ENCODE assay signal across 30 cellular contexts in genomic region chr6:3250278-3250677, GRCh38. TPM values are rescaled to one million over a fixed set of nuclear protein-coding genes. Genes with fewer than 3 reads are reported as not detected.
DNase-seq lines count a peak whose midpoint lies in the region; FAIRE-seq and TF ChIP-seq lines count a peak whose summit lies in the region.
"Had no signal": no experiment of that assay in that cellular context is flagged by ENCODE, and none has a peak within 500 bp of the region (broad histone marks: within the 10 kb centered on the region; RNA-seq: fewer than 3 reads in every experiment).

No MANE protein-coding gene starts in this region.

- H3K4me3 ChIP-seq in H1 (ENCODE audit: extremely low read depth in 1 of 4, insufficient read depth in 2 of 4, low read depth in 3 of 4, low read length in 4 of 4) (no peak overlapping the region), brain microvascular endothelial cell (ENCODE audit: low read depth, low read length) (no peak overlapping the region)
- H3K4me3 ChIP-seq: esophagus muscularis mucosa, gastroesophageal sphincter, MG63, PC-9, upper lobe of left lung had no signal

- H3K4me3 Mint-ChIP-seq in neural crest cell: peak overlapping the region; percentile 52
- H3K4me3 Mint-ChIP-seq: activated T-cell treated with anti-CD3 and anti-CD28 coated beads, Interleukin-2, amount 50 U/mL, for 72 hours; dendritic cell treated with granulocyte-macrophage colony-stimulating factor and Interleukin-4, amounts not matched to agents 40 ng/mL and 50 ng/mL, for 4 days; endodermal cell; immature natural killer cell; naive thymus-derived CD4-positive, alpha-beta T cell; stimulated activated effector memory CD8-positive, alpha-beta T cell treated with anti-CD3 and anti-CD28 coated beads, Interleukin-12 subunit alpha, Interleukin-12 subunit beta, amount 100 ng/mL, for 72 hours; T-cell had no signal

- no peak overlapping the region for H4K8ac ChIP-seq in H1 (ENCODE audit: extremely low read depth, insufficient read depth, low read length)

- no peaks in the 10 kb centered on the region for H3K79me1 ChIP-seq in H1 (ENCODE audit: low read depth, low read length)

- 0 out of 2 replicates have a peak overlapping the region, but pooled peaks have one; percentile 11 for H2BK20ac ChIP-seq in H1 (ENCODE audit: low read length)

- TF ChIP-seq POLR2A in H1 (IDR thresholded peaks at IDR 0.05; ENCODE audit: control extremely low read depth in 1 of 2, low read depth in 2 of 2, low read length in 2 of 2): no peak

- no peak overlapping the region for H2BK5ac ChIP-seq in H1 (ENCODE audit: low read depth, low read length)

- H3K27me3 Mint-ChIP-seq in neural crest cell (ENCODE audit: low read depth): peaks cover 3% of the 10 kb centered on the region

- no peak for FAIRE-seq in H1 (lab: Jason Lieb, UNC)
- FAIRE-seq: bronchial epithelial cell had no signal

- peaks cover 54% of the 10 kb centered on the region for H3K4me1 Mint-ChIP-seq in neural crest cell

- no peak for TF ChIP-seq RAD21 in H1 (IDR thresholded peaks at IDR 0.05 in 1 of 2, conservative IDR thresholded peaks at IDR 0.05 in 1 of 2; ENCODE audit: low read depth in 2 of 2, low read length in 2 of 2)

- no peak overlapping the region for H2BK120ac ChIP-seq in H1 (replicated peaks; ENCODE audit: low read depth, low read length)

- peaks cover 3% of the 10 kb centered on the region for H3K9me3 Mint-ChIP-seq in neural crest cell
- H3K9me3 Mint-ChIP-seq: dendritic cell treated with granulocyte-macrophage colony-stimulating factor and Interleukin-4, amounts not matched to agents 40 ng/mL and 50 ng/mL, for 4 days; stimulated activated effector memory CD8-positive, alpha-beta T cell treated with anti-CD3 and anti-CD28 coated beads, Interleukin-12 subunit alpha, Interleukin-12 subunit beta, amount 100 ng/mL, for 72 hours had no signal

- WGBS in H1 (ENCODE audit: extremely low coverage in 1 of 2, insufficient coverage in 1 of 2, insufficient read length in 1 of 2, insufficient replicate concordance in 2 of 2, low coverage in 1 of 2, low lambda C conversion rate in 2 of 2, missing lambda C conversion rate in 1 of 2), 2 experiments: 91% methylated on average over 8 of the region's 8 CpGs; no CpG with 5 or more reads in 1 of the 2 experiments

- no peak overlapping the region for H3K4me2 ChIP-seq in H1 (ENCODE audit: insufficient read depth in 1 of 2, low read depth in 2 of 2, low read length in 2 of 2)
- H3K4me2 ChIP-seq: PC-9 had no signal

- peak overlapping the region; percentile 63; the same call in 1 of the 2 replicates for H2BK12ac ChIP-seq in H1 (ENCODE audit: low read depth, low read length)

- in situ Hi-C loops in G401 (cut with HindIII; ENCODE audit: low sequenced_read_pairs): no loop called here
- in situ Hi-C loops in brain microvascular endothelial cell (cut with HindIII; ENCODE audit: low pct_ligation_motif_present, low sequenced_read_pairs): no loop called here

- no peak overlapping the region for H3K27ac ChIP-seq in H1 (ENCODE audit: low read depth, low read length)
- H3K27ac ChIP-seq in brain microvascular endothelial cell: no peak overlapping the region
- H3K27ac ChIP-seq: C4-2B, PC-9, upper lobe of left lung had no signal

- peaks cover 0 to 8% of the 10 kb centered on the region in 2 experiments; a peak in 1 of 4 replicates for H3K9me3 ChIP-seq in H1 (ENCODE audit: insufficient read depth in 2 of 2, low read depth in 1 of 2, low read length in 1 of 2)
- H3K9me3 ChIP-seq: esophagus muscularis mucosa, gastroesophageal sphincter, MG63, upper lobe of left lung had no signal

- no peak for TF ChIP-seq CTCF in H1 (IDR thresholded peaks at IDR 0.05; ENCODE audit: control extremely low read depth in 1 of 3, insufficient read depth in 1 of 3, low read depth in 1 of 3, low read length in 3 of 3)
- TF ChIP-seq CTCF in neural crest cell (conservative IDR thresholded peaks at IDR 0.05): no peak
- TF ChIP-seq CTCF in brain microvascular endothelial cell (IDR thresholded peaks at IDR 0.05; ENCODE audit: low read depth, low read length, missing control alignments): no peak

- TF ChIP-seq EP300 in H1 (IDR thresholded peaks at IDR 0.05; ENCODE audit: borderline replicate concordance in 1 of 2, low read depth in 2 of 2, low read length in 2 of 2): no peak

- POLR2A ChIA-PET in H1 (lab: Charles Lee; ENCODE audit: partially characterized antibody): interaction anchor here (1.2 to 10.7 kb wide), 4 partner anchors 9 to 39 kb away, joined by 3 to 122 read pairs (median 8); partner anchors contain the start of genes PSMG4 and TUBB2B

- H3K27me3 ChIP-seq in H1 (replicated peaks in 1 of 4; ENCODE audit: control insufficient read depth in 3 of 4, extremely low read depth in 1 of 4, insufficient read depth in 3 of 4, low read length in 3 of 4): peaks cover 0 to 3% (median 1%) of the 10 kb centered on the region in 4 experiments; a peak in 2 of 7 replicates
- H3K27me3 ChIP-seq in brain microvascular endothelial cell (replicated peaks): no peaks in the 10 kb centered on the region
- H3K27me3 ChIP-seq: esophagus muscularis mucosa, gastroesophageal sphincter, MG63, upper lobe of left lung had no signal

- no peak overlapping the region for H2AK5ac ChIP-seq in H1 (ENCODE audit: low read depth, low read length)

- CTCF ChIA-PET in H1 (lab: Charles Lee; ENCODE audit: partially characterized antibody): interaction anchor here (0.7 to 12.9 kb wide), 18 partner anchors 9 to 481 kb away, joined by 3 to 263 read pairs (median 4); partner anchors contain the start of genes PSMG4 and TUBB2B

- no peak overlapping the region for H3K14ac ChIP-seq in H1 (ENCODE audit: insufficient read length)

- H3K79me2 ChIP-seq in H1 (ENCODE audit: control insufficient read depth in 1 of 2, insufficient read depth in 2 of 2, low read length in 2 of 2): no peaks in the 10 kb centered on the region

- H3K23me2 ChIP-seq in H1 (ENCODE audit: low read depth, low read length): no peaks in the 10 kb centered on the region

- peaks cover 15% of the 10 kb centered on the region for H3K36me3 Mint-ChIP-seq in neural crest cell (ENCODE audit: low read depth)
- H3K36me3 Mint-ChIP-seq: immature natural killer cell; stimulated activated effector memory CD8-positive, alpha-beta T cell treated with anti-CD3 and anti-CD28 coated beads, Interleukin-12 subunit alpha, Interleukin-12 subunit beta, amount 100 ng/mL, for 72 hours; T-cell had no signal

- no peak overlapping the region for H4K91ac ChIP-seq in H1 (replicated peaks; ENCODE audit: insufficient read length, low read length)

- H3K36me3 ChIP-seq in H1 (ENCODE audit: control insufficient read depth in 2 of 4, insufficient read depth in 4 of 4, low read length in 3 of 4) (no peaks in the 10 kb centered on the region), brain microvascular endothelial cell (replicated peaks) (no peaks in the 10 kb centered on the region)
- H3K36me3 ChIP-seq: esophagus muscularis mucosa, gastroesophageal sphincter, MG63, upper lobe of left lung had no signal

- no peak overlapping the region for H3K56ac ChIP-seq in H1 (replicated peaks; ENCODE audit: insufficient read length, low read depth, low read length)

- H4K5ac ChIP-seq in H1 (ENCODE audit: insufficient read length, low read depth, low read length): no peak overlapping the region

- peaks cover 3 to 9% (median 7%) of the 10 kb centered on the region in 4 experiments; a peak in 6 of 7 replicates for H3K4me1 ChIP-seq in H1 (replicated peaks in 1 of 4; ENCODE audit: control insufficient read depth in 3 of 4, insufficient read depth in 4 of 4, low read length in 3 of 4)

- H3K9ac ChIP-seq in H1 (replicated peaks in 1 of 4; ENCODE audit: extremely low read depth in 1 of 4, low read depth in 3 of 4, low read length in 3 of 4): no peak overlapping the region

- peak overlapping the region; percentile 81 for H3K27ac Mint-ChIP-seq in neural crest cell (ENCODE audit: unreplicated experiment)
- H3K27ac Mint-ChIP-seq: activated T-cell treated with anti-CD3 and anti-CD28 coated beads, Interleukin-2, amount 50 U/mL, for 72 hours; dendritic cell treated with granulocyte-macrophage colony-stimulating factor and Interleukin-4, amounts not matched to agents 40 ng/mL and 50 ng/mL, for 4 days; endodermal cell; naive thymus-derived CD4-positive, alpha-beta T cell; stimulated activated effector memory CD8-positive, alpha-beta T cell treated with anti-CD3 and anti-CD28 coated beads, Interleukin-12 subunit alpha, Interleukin-12 subunit beta, amount 100 ng/mL, for 72 hours had no signal

- peak; percentile 62 for DNase-seq in G401 (ENCODE audit: low spot score)
- peak; percentile 65 to 67 for DNase-seq in SHP77 (lab: John Stamatoyannopoulos, UW)
- no peak for DNase-seq in H1 (ENCODE audit: low read depth in 1 of 2, low spot score in 2 of 2)
- no peak for DNase-seq in neural crest cell (ENCODE audit: low read depth, low spot score)
- DNase-seq in stimulated activated CD4-positive, alpha-beta T cell treated with anti-CD3 and anti-CD28 coated beads, Interleukin-2, amount 100 ng/mL, for 24 hours: no peak
- DNase-seq in brain microvascular endothelial cell: no peak
- no peak for DNase-seq in SIG-M5 (lab: John Stamatoyannopoulos, UW)
- DNase-seq: activated CD4-positive, alpha-beta T cell treated with anti-CD3 and anti-CD28 coated beads, Interleukin-2, amount 50 U/mL, for 4 hours; activated naive CD4-positive, alpha-beta T cell; activated T-cell treated with anti-CD3 and anti-CD28 coated beads, Interleukin-2, amount 50 U/mL, for 72 hours; endodermal cell; immature natural killer cell; KG1; left colon; mesenchymal stem cell; MG63; naive thymus-derived CD4-positive, alpha-beta T cell; NCI-H1417; NCI-H510A; NK-92 treated with Interleukin-12 subunit alpha and Interleukin-12 subunit beta, amount 100 ng/mL, for 24 hours; PC-9; stimulated activated CD4-positive, alpha-beta T cell treated with anti-CD3 and anti-CD28 coated beads, Interleukin-4, amount 100 ng/mL, for 24 hours; T-cell; upper lobe of left lung had no signal

- no peak overlapping the region for H3K23ac ChIP-seq in H1 (ENCODE audit: insufficient read length)

- peak overlapping the region; percentile 77; the same call in 1 of the 2 replicates for H2BK15ac ChIP-seq in H1 (ENCODE audit: low read length)

- no peak overlapping the region for H3K18ac ChIP-seq in H1 (ENCODE audit: extremely low read depth, low read length)

- H3K4ac ChIP-seq in H1 (replicated peaks; ENCODE audit: insufficient read length, low read depth, low read length): no peak overlapping the region

- no peak overlapping the region for H2AFZ ChIP-seq in H1 (ENCODE audit: low read length)
- H2AFZ ChIP-seq: PC-9 had no signal

- no peaks in the 10 kb centered on the region for H4K20me1 ChIP-seq in H1 (replicated peaks in 1 of 2; ENCODE audit: control insufficient read depth in 1 of 2, insufficient read depth in 2 of 2, low read length in 2 of 2)

RNA-seq across cellular contexts. Expression of gene PSMG4, which starts 8.5 kb away (rescaled TPM):
- 26.6 and 54.5 TPM in 2 replicates for total RNA-seq in G401 (2014; rRNA removed; shearing (Covaris generic))
- total RNA-seq in H1 (2021; fragmentation: NEBNext Ultra II Directional; extraction: Animal tissue kit (Norgen Biotek cat#: 25700)): 40.6 and 45.6 TPM in 2 replicates
- polyA plus RNA-seq in H1 (2011; rRNA removed): 113 and 127 TPM in 2 replicates
- polyA plus RNA-seq in H1 (2011; cell fraction: cytosol; rRNA removed): 91.5 TPM
- 70.8 TPM for polyA plus RNA-seq in H1 (2011; cell fraction: nucleus; rRNA removed)
- 29.6 to 57.7 TPM (median 54.4 TPM) in 4 replicates for polyA plus RNA-seq in H1 (2012, experiment 1 of 2)
- polyA plus RNA-seq in H1 (2012, experiment 2 of 2): 47.1 TPM
- polyA plus RNA-seq in H1 (2013, experiment 1 of 2): 52.3 TPM
- polyA plus RNA-seq in H1 (2013, experiment 2 of 2): 56.2 TPM
- polyA minus RNA-seq in H1 (2011; rRNA and poly(A)+ RNA removed): 21.4 and 30.4 TPM in 2 replicates
- 15.4 TPM for polyA minus RNA-seq in H1 (2011; cell fraction: cytosol; rRNA and poly(A)+ RNA removed)
- 39.9 TPM for polyA minus RNA-seq in H1 (2011; cell fraction: nucleus; rRNA and poly(A)+ RNA removed)
- 26.3 and 27.9 TPM in 2 replicates for total RNA-seq in neural crest cell

RNA-seq across cellular contexts. Expression of gene TUBB2B, which starts 22.8 kb away (rescaled TPM):
- total RNA-seq in G401 (2014; rRNA removed; shearing (Covaris generic)): 31.6 and 39.2 TPM in 2 replicates
- 599 and 612 TPM in 2 replicates for total RNA-seq in H1 (2021; fragmentation: NEBNext Ultra II Directional; extraction: Animal tissue kit (Norgen Biotek cat#: 25700))
- polyA plus RNA-seq in H1 (2011; rRNA removed): 722 and 951 TPM in 2 replicates
- polyA plus RNA-seq in H1 (2011; cell fraction: cytosol; rRNA removed): 899 TPM
- polyA plus RNA-seq in H1 (2011; cell fraction: nucleus; rRNA removed): 619 TPM
- polyA plus RNA-seq in H1 (2012, experiment 1 of 2): 543 to 843 TPM (median 779 TPM) in 4 replicates
- polyA plus RNA-seq in H1 (2012, experiment 2 of 2): 645 TPM
- polyA plus RNA-seq in H1 (2013, experiment 1 of 2): 579 TPM
- polyA plus RNA-seq in H1 (2013, experiment 2 of 2): 581 TPM
- 449 and 484 TPM in 2 replicates for polyA minus RNA-seq in H1 (2011; rRNA and poly(A)+ RNA removed)
- 482 TPM for polyA minus RNA-seq in H1 (2011; cell fraction: cytosol; rRNA and poly(A)+ RNA removed)
- polyA minus RNA-seq in H1 (2011; cell fraction: nucleus; rRNA and poly(A)+ RNA removed): 267 TPM
- total RNA-seq in neural crest cell: 655 and 665 TPM in 2 replicates

Comparison
In these comparisons a context has a peak if more than half of its experiments do, and no peak if none do; other contexts are left out.
1. DNase-seq: peak in G401 (single experiment) and SHP77 (2 of 2); none in H1 (0 of 2), neural crest cell (single experiment), stimulated activated CD4-positive, alpha-beta T cell treated with anti-CD3 and anti-CD28 coated beads, Interleukin-2, amount 100 ng/mL, for 24 hours (0 of 2), brain microvascular endothelial cell (single experiment) and SIG-M5 (single experiment).
2. RNA of gene TUBB2B, which starts 22.8 kb away (total RNA-seq): 655 to 665 TPM in neural crest cell and 599 to 612 TPM in H1; 31.6 to 39.2 TPM in G401; every median in the first group is over 10 times any median in the second.